ENCODE assay signal across 11 cellular contexts in genomic region chr5:156922207-156922792, GRCh38. TPM values are rescaled to one million over a fixed set of nuclear protein-coding genes. Genes with fewer than 3 reads are reported as not detected.
DNase-seq lines count a peak whose midpoint lies in the region; ATAC-seq and TF ChIP-seq lines count a peak whose summit lies in the region.
"Had no signal": no experiment of that assay in that cellular context is flagged by ENCODE, and none has a peak within 500 bp of the region (broad histone marks: within the 10 kb centered on the region; RNA-seq: fewer than 3 reads in every experiment).

No MANE protein-coding gene starts in this region.

- no peaks in the 10 kb centered on the region for H3K9me3 Mint-ChIP-seq in activated T-helper 17 cell treated with anti-CD3 and anti-CD28 coated beads, Interleukin-2, amount 50 U/mL, for 72 hours

- no peak overlapping the region for H2AFZ ChIP-seq in mammary epithelial cell (ENCODE audit: low read depth, low read length)

- no peaks in the 10 kb centered on the region for H3K27me3 Mint-ChIP-seq in activated T-helper 17 cell treated with anti-CD3 and anti-CD28 coated beads, Interleukin-2, amount 50 U/mL, for 72 hours

- ATAC-seq in GM18499 (IDR thresholded peaks at IDR 0.05; ENCODE audit: insufficient read depth, unreplicated experiment) (peak; percentile 30), GM19467 (IDR thresholded peaks at IDR 0.05; ENCODE audit: unreplicated experiment) (peak; percentile 34), HG03066 (IDR thresholded peaks at IDR 0.05; ENCODE audit: low read depth, unreplicated experiment) (peak; percentile 44), psoas muscle (no peak)
- peak; percentile 16 for ATAC-seq in activated T-helper 17 cell treated with anti-CD3 and anti-CD28 coated beads, Interleukin-2, amount 50 U/mL, for 72 hours (replicated peaks)
- ATAC-seq: PC-3 had no signal

- no peak overlapping the region for H3K27ac Mint-ChIP-seq in activated T-helper 17 cell treated with anti-CD3 and anti-CD28 coated beads, Interleukin-2, amount 50 U/mL, for 72 hours

- TF ChIP-seq CTCF in mammary epithelial cell (conservative IDR thresholded peaks at IDR 0.05 in 1 of 2, IDR thresholded peaks at IDR 0.05 in 1 of 2; ENCODE audit: extremely low read depth in 1 of 2, insufficient read depth in 1 of 2, low read depth in 1 of 2, low read length in 2 of 2): no peak
- TF ChIP-seq CTCF in psoas muscle (IDR thresholded peaks at IDR 0.05): no peak
- TF ChIP-seq CTCF in esophagus muscularis mucosa (IDR thresholded peaks at IDR 0.05): no peak

- H3K4me3 ChIP-seq in mammary epithelial cell (replicated peaks in 1 of 3; ENCODE audit: insufficient read depth in 1 of 3, low read depth in 2 of 3, low read length in 3 of 3) (no peak overlapping the region), psoas muscle (no peak overlapping the region), esophagus muscularis mucosa (no peak overlapping the region)

- TF ChIP-seq EP300 in esophagus muscularis mucosa (IDR thresholded peaks at IDR 0.05): no peak

- peak overlapping the region; percentile 40 for H3K4me3 Mint-ChIP-seq in activated T-helper 17 cell treated with anti-CD3 and anti-CD28 coated beads, Interleukin-2, amount 50 U/mL, for 72 hours

- no TSS peak for BruUV-seq in mammary epithelial cell (replicated peaks; lab: Mats Ljungman, UMichigan)

- DNase-seq in MV-4-11 (lab: John Stamatoyannopoulos, UW) (no peak), mammary epithelial cell (no peak), psoas muscle (no peak), esophagus muscularis mucosa (ENCODE audit: extremely low spot score) (no peak)
- DNase-seq: activated CD8-positive, alpha-beta memory T cell treated with anti-CD3 and anti-CD28 coated beads, Interleukin-2, amount 50 U/mL, for 4 hours; effector CD4-positive, alpha-beta T cell; PC-3 had no signal

- H3K36me3 Mint-ChIP-seq in activated T-helper 17 cell treated with anti-CD3 and anti-CD28 coated beads, Interleukin-2, amount 50 U/mL, for 72 hours (ENCODE audit: low read depth): no peaks in the 10 kb centered on the region

- TF ChIP-seq POLR2A in esophagus muscularis mucosa (IDR thresholded peaks at IDR 0.05; ENCODE audit: low read depth): no peak

- H3K36me3 ChIP-seq in mammary epithelial cell (ENCODE audit: insufficient read depth, low read length): no peaks in the 10 kb centered on the region
- no peaks in the 10 kb centered on the region for H3K36me3 ChIP-seq in psoas muscle (ENCODE audit: insufficient read depth in 1 of 2, low read depth in 1 of 2)
- H3K36me3 ChIP-seq in esophagus muscularis mucosa: no peaks in the 10 kb centered on the region

- dilution Hi-C loops in mammary epithelial cell (cut with HindIII; ENCODE audit: low sequenced_read_pairs): no loop called here

- H3K9ac ChIP-seq in mammary epithelial cell (ENCODE audit: insufficient read depth, low read length): no peak overlapping the region

- H3K9me3 ChIP-seq in mammary epithelial cell (replicated peaks; ENCODE audit: insufficient read depth, low read length) (peaks cover 3% of the 10 kb centered on the region), psoas muscle (no peaks in the 10 kb centered on the region), esophagus muscularis mucosa (no peaks in the 10 kb centered on the region)

- intact Hi-C loops in mammary epithelial cell (cut with micrococcal nuclease) (no loop called here), psoas muscle (cut with DNase I) (no loop called here), esophagus muscularis mucosa (cut with DNase I) (no loop called here)

- CTCF ChIA-PET in mammary epithelial cell (lab: Charles Lee; ENCODE audit: low non-redundant PET): no interaction called here

- 47% methylated on average over 3 of the region's 3 CpGs for WGBS in mammary epithelial cell (ENCODE audit: low coverage, missing lambda C conversion rate)
- 79 to 80% (median 80%) methylated on average over 3 of the region's 3 CpGs for WGBS in psoas muscle, 3 donors
- WGBS in esophagus muscularis mucosa: 84% methylated on average over 3 of the region's 3 CpGs

- H3K79me2 ChIP-seq in mammary epithelial cell (ENCODE audit: insufficient read depth, low read length): no peaks in the 10 kb centered on the region

- in situ Hi-C loops in mammary epithelial cell (cut with MboI; ENCODE audit: low sequenced_read_pairs in 2 of 2): no loop called here

- no peaks in the 10 kb centered on the region for H4K20me1 ChIP-seq in mammary epithelial cell (ENCODE audit: insufficient read depth, low read length)

- H3K4me1 Mint-ChIP-seq in activated T-helper 17 cell treated with anti-CD3 and anti-CD28 coated beads, Interleukin-2, amount 50 U/mL, for 72 hours: peaks cover 18% of the 10 kb centered on the region

- H3K4me1 ChIP-seq in mammary epithelial cell (ENCODE audit: insufficient read depth, low read length) (no peaks in the 10 kb centered on the region), psoas muscle (no peaks in the 10 kb centered on the region), esophagus muscularis mucosa (no peaks in the 10 kb centered on the region)

- H3K27ac ChIP-seq in mammary epithelial cell (ENCODE audit: insufficient read depth, low read depth, low read length) (no peak overlapping the region), psoas muscle (no peak overlapping the region), esophagus muscularis mucosa (replicated peaks in 1 of 4) (no peak overlapping the region)

- H3K27me3 ChIP-seq in mammary epithelial cell (ENCODE audit: insufficient read depth, low read length) (no peaks in the 10 kb centered on the region), psoas muscle (ENCODE audit: insufficient read depth in 3 of 3, low read length in 2 of 3) (peaks cover 0 to 2% (median 0%) of the 10 kb centered on the region in 3 donors), esophagus muscularis mucosa (no peaks in the 10 kb centered on the region)

- no peak overlapping the region for H3K4me2 ChIP-seq in mammary epithelial cell (ENCODE audit: insufficient read depth, low read depth, low read length)

RNA-seq across cellular contexts. Expression of gene TIMD4, which starts 40.7 kb away (rescaled TPM):
- 1 to 10 TPM in 1 of 2 donors, under 1 TPM in 1; 0.67 to 1.3 TPM for total RNA-seq in activated T-helper 17 cell treated with anti-CD3 and anti-CD28 coated beads, Interleukin-2, amount 50 U/mL, for 72 hours
- total RNA-seq in mammary epithelial cell (not detected), psoas muscle (under 1 TPM in 2 of 4 donors, not detected in 2; 0.16 to 0.21 TPM), esophagus muscularis mucosa (1 to 10 TPM in 1 of 4 donors, under 1 TPM in 2, not detected in 1; 0.32 to 1.2 (median 0.83) TPM)
- polyA plus RNA-seq in mammary epithelial cell (not detected), psoas muscle (under 1 TPM in 2 of 3 donors, not detected in 1; 0.03 to 0.08 TPM)
- not detected for polyA minus RNA-seq in mammary epithelial cell
- total RNA-seq: PC-3 had no signal

Comparison
In these comparisons a context has a peak if more than half of its experiments do, and no peak if none do; other contexts are left out.
1. ATAC-seq: peak in GM18499 (single experiment), GM19467 (single experiment), HG03066 (single experiment) and activated T-helper 17 cell treated with anti-CD3 and anti-CD28 coated beads, Interleukin-2, amount 50 U/mL, for 72 hours (single experiment); none in psoas muscle (0 of 4).